8 cellular contexts compared by ENCODE assay signal in the genomic region with DNA sequence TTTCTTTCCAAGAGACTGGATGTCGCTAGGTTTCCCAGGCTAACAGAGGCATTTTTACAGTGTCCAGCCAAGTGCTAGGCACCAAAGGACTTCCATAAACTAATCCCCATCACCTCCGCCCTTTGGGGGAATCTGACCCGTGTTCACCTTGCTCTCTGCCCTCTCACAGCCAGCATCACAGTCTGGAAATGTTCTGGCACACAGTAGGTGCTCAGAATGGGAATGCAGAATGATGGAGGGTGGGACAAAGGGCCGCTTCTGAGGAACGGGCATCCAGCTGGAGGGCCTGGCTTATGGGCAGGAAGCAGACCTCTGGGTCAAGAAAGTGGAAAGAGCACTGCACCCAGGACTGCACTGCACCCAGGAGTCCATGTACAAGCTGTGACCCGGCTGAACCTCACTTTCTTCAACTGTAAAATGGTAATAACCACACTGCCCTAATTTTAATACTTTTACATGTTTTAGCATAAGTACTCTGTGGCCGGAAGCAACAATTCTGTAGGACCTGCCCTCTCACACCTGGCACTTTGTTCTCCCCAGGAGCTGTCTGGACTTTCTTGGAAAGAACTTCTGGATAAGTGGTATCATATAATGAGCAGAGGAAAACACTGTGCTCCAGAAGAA. TPM values are rescaled to one million over a fixed set of nuclear protein-coding genes. Genes with fewer than 3 reads are reported as not detected.
A peak's percentile ranks its signal among the peaks of the same experiment; 100 is the strongest.
DNase-seq lines count a peak whose midpoint lies in the region; ATAC-seq, FAIRE-seq and TF ChIP-seq lines count a peak whose summit lies in the region.

No MANE protein-coding gene starts in this region.

- BruUV-seq in HepG2 (replicated peaks; lab: Mats Ljungman, UMichigan): TSS peak; percentile 35

- H3K4me1 ChIP-seq in HepG2 (ENCODE audit: insufficient read depth, low read length) (peaks cover 49% of the 10 kb centered on the region), thyroid gland (peaks cover 20 to 45% of the 10 kb centered on the region in 2 donors)

- H3K27ac ChIP-seq in HepG2 (ENCODE audit: extremely low read length, insufficient read depth, low read length) (peak overlapping the region; percentile 78), thyroid gland (peak overlapping the region; percentile 76 to 87 (median 84))

- peaks cover 26% of the 10 kb centered on the region for H3K4me1 Mint-ChIP-seq in activated naive CD8-positive, alpha-beta T cell treated with anti-CD3 and anti-CD28 coated beads for 36 hours

- H2AFZ ChIP-seq in HepG2 (ENCODE audit: low read length): peak overlapping the region; percentile 76

- ATAC-seq in HepG2 (no peak), esophagus mucosa (no peak), HG03521 (IDR thresholded peaks at IDR 0.05; ENCODE audit: unreplicated experiment) (no peak)

- no peaks in the 10 kb centered on the region; a peak in 1 of 5 replicates for H3K27me3 ChIP-seq in HepG2 (ENCODE audit: control insufficient read depth in 1 of 2, insufficient read depth in 2 of 2, low read length in 2 of 2)
- no peaks in the 10 kb centered on the region for H3K27me3 ChIP-seq in thyroid gland

- TF ChIP-seq POLR2A in HepG2 (IDR thresholded peaks at IDR 0.05; ENCODE audit: insufficient read depth in 1 of 2, low read depth in 2 of 2, low read length in 2 of 2) (no peak; a peak in 1 of 4 replicates), thyroid gland (IDR thresholded peaks at IDR 0.05) (no peak)

- peak overlapping the region; percentile 79 for H3K27ac Mint-ChIP-seq in activated naive CD8-positive, alpha-beta T cell treated with anti-CD3 and anti-CD28 coated beads for 36 hours

- POLR2A ChIA-PET in HepG2 (lab: Yijun Ruan, JAX): interaction anchor here (0.7 to 2.6 kb wide), 12 partner anchors 16 to 1016 kb away, joined by 3 to 11 read pairs (median 4); partner anchors contain the start of genes SEC11A and ZSCAN2
- POLR2A ChIA-PET in HEK293T (lab: Yijun Ruan, JAX): interaction anchor here (0.6 to 2.6 kb wide), 3 partner anchors 15 to 57 kb away, joined by 3 to 10 read pairs (median 4); partner anchors contain the start of gene SEC11A

- no peaks in the 10 kb centered on the region for H4K20me1 ChIP-seq in HepG2 (ENCODE audit: insufficient read depth, low read length)

- H3K4me2 ChIP-seq in HepG2 (ENCODE audit: low read depth, low read length): peak overlapping the region; percentile 87

- TF ChIP-seq CTCF in HepG2 (CRISPR knock-in tag; IDR thresholded peaks at IDR 0.05) (no peak), thyroid gland (IDR thresholded peaks at IDR 0.05) (no peak)

- H3K9ac ChIP-seq in HepG2 (ENCODE audit: insufficient read depth, low read depth, low read length): peak overlapping the region; percentile 74

- no peak for FAIRE-seq in HepG2 (lab: Jason Lieb, UNC)

- no peaks in the 10 kb centered on the region for H3K27me3 Mint-ChIP-seq in activated naive CD8-positive, alpha-beta T cell treated with anti-CD3 and anti-CD28 coated beads for 36 hours

- no peaks in the 10 kb centered on the region for H3K79me2 ChIP-seq in HepG2 (ENCODE audit: insufficient read depth, low read length)

- CTCF ChIA-PET in HepG2 (lab: Yijun Ruan, JAX; ENCODE audit: low intra/inter-chr PET ratio, low total read pairs) (interaction anchor here (1.2 to 2.4 kb wide), 2 partner anchors 59 to 71 kb away, joined by 4 to 34 read pairs; partner anchors contain the start of gene ZSCAN2), HEK293T (lab: Yijun Ruan, JAX) (interaction anchor here (0.5 to 0.9 kb wide), 4 partner anchors 10 to 1033 kb away, joined by 3 read pairs; no protein-coding TSS in a partner anchor)

- intact Hi-C loops in HepG2 (cut with micrococcal nuclease; ENCODE audit: unreplicated experiment) (loop anchor here (1.0 to 10.0 kb wide), 5 partner anchors 58 to 270 kb away; partner anchors contain the start of genes ALPK3 and SEC11A), thyroid gland (cut with DNase I) (loop anchor here (5.0 to 10.0 kb wide), 2 partner anchors 58 to 86 kb away; partner anchors contain the start of genes SEC11A and ZNF592)

- no peaks in the 10 kb centered on the region for H3K36me3 ChIP-seq in HepG2 (replicated peaks in 1 of 2; ENCODE audit: control insufficient read depth in 1 of 2, insufficient read depth in 2 of 2, low read length in 2 of 2)
- no peaks in the 10 kb centered on the region for H3K36me3 ChIP-seq in thyroid gland

- H3K4me3 Mint-ChIP-seq in activated naive CD8-positive, alpha-beta T cell treated with anti-CD3 and anti-CD28 coated beads for 36 hours: peak overlapping the region; percentile 65

- H3K4me3 ChIP-seq in HepG2 (replicated peaks in 1 of 3; ENCODE audit: insufficient read depth in 1 of 3, low read depth in 2 of 3, low read length in 3 of 3) (peak overlapping the region; percentile 48 to 73 (median 57)), thyroid gland (replicated peaks in 1 of 3) (no peak overlapping the region)

- TF ChIP-seq EP300 in HepG2 (IDR thresholded peaks at IDR 0.05; ENCODE audit: low read depth in 2 of 2, low read length in 2 of 2) (no peak), HepG2 (CRISPR knock-in tag; IDR thresholded peaks at IDR 0.05; ENCODE audit: borderline replicate concordance) (no peak)

- DNase-seq in activated T-cell treated with anti-CD3 and anti-CD28 coated beads, Interleukin-2, amount 50 U/mL, for 1 hour: peak; percentile 17
- DNase-seq in activated T-cell treated with anti-CD3 and anti-CD28 coated beads for 4 hours (no peak), HepG2 (ENCODE audit: low spot score) (no peak), thyroid gland (no peak), HEK293T (ENCODE audit: extremely low spot score) (no peak)
- DNase-seq in activated naive CD8-positive, alpha-beta T cell treated with anti-CD3 and anti-CD28 coated beads for 36 hours: no peak

- no peaks in the 10 kb centered on the region for H3K9me3 ChIP-seq in HepG2 (ENCODE audit: low read length)
- no peaks in the 10 kb centered on the region for H3K9me3 ChIP-seq in thyroid gland

- H3K36me3 Mint-ChIP-seq in activated naive CD8-positive, alpha-beta T cell treated with anti-CD3 and anti-CD28 coated beads for 36 hours: no peaks in the 10 kb centered on the region

- no peaks in the 10 kb centered on the region for H3K9me3 Mint-ChIP-seq in activated naive CD8-positive, alpha-beta T cell treated with anti-CD3 and anti-CD28 coated beads for 36 hours

- WGBS in HepG2 (ENCODE audit: low lambda C conversion rate): 42% methylated on average over 6 of the region's 7 CpGs
- 42 to 43% methylated on average over 7 of the region's 7 CpGs for WGBS in thyroid gland, 2 donors

- in situ Hi-C loops in HepG2 (cut with HindIII; ENCODE audit: extremely low pct_ligation_motif_present, low pct_unique_long_range_greater_than_20kb): loop anchor here (5.0 to 10.0 kb wide), 2 partner anchors 72 to 266 kb away; no protein-coding TSS in a partner anchor

- no peak for TF ChIP-seq RAD21 in HepG2 (CRISPR knock-in tag; IDR thresholded peaks at IDR 0.05)

RNA-seq across cellular contexts. Expression of gene NMB, which starts 0.9 kb away (rescaled TPM):
- total RNA-seq in activated naive CD8-positive, alpha-beta T cell treated with anti-CD3 and anti-CD28 coated beads for 36 hours: 1 to 10 TPM; 2.6 TPM
- total RNA-seq in HepG2 (2016; rRNA removed; fragmentation: Illumina TruSeq; extraction: Trizol): 15.5 and 25.4 TPM in 2 replicates
- total RNA-seq in HepG2 (2016; cell fraction: cytosol; rRNA removed; fragmentation: Illumina TruSeq; extraction: Trizol; ENCODE audit: low read depth): 88.1 and 117 TPM in 2 replicates
- 16.2 and 26.0 TPM in 2 replicates for total RNA-seq in HepG2 (2016; cell fraction: insoluble cytoplasmic fraction; rRNA removed; fragmentation: Illumina TruSeq; extraction: Trizol)
- 60.2 and 72.6 TPM in 2 replicates for total RNA-seq in HepG2 (2016; cell fraction: membrane; rRNA removed; fragmentation: Illumina TruSeq; extraction: Trizol)
- total RNA-seq in HepG2 (2016; cell fraction: nucleus; rRNA removed; fragmentation: Illumina TruSeq; extraction: Trizol): 10.9 and 13.4 TPM in 2 replicates
- polyA plus RNA-seq in HepG2 (2011; rRNA removed): 10.4 and 11.4 TPM in 2 replicates
- 5.0 and 11.2 TPM in 2 replicates for polyA plus RNA-seq in HepG2 (2011; cell fraction: cytosol; rRNA removed)
- polyA plus RNA-seq in HepG2 (2011; cell fraction: nucleus; rRNA removed): 4.2 and 5.7 TPM in 2 replicates
- polyA plus RNA-seq in HepG2 (2012): 5.3 and 6.5 TPM in 2 replicates
- polyA plus RNA-seq in HepG2 (2016; cell fraction: cytosol; fragmentation: Illumina TruSeq; extraction: Trizol; ENCODE audit: low read depth): 114 and 137 TPM in 2 replicates
- 13.5 and 14.0 TPM in 2 replicates for polyA plus RNA-seq in HepG2 (2016; cell fraction: insoluble cytoplasmic fraction; fragmentation: Illumina TruSeq; extraction: Trizol; ENCODE audit: low read depth)
- 57.5 and 62.3 TPM in 2 replicates for polyA plus RNA-seq in HepG2 (2016; cell fraction: membrane; fragmentation: Illumina TruSeq; extraction: Trizol; ENCODE audit: low read depth)
- polyA plus RNA-seq in HepG2 (2016; cell fraction: nucleus; fragmentation: Illumina TruSeq; extraction: Trizol; ENCODE audit: insufficient read depth, low read depth): 20.7 and 22.2 TPM in 2 replicates
- polyA minus RNA-seq in HepG2 (2011; rRNA and poly(A)+ RNA removed; ENCODE audit: low replicate concordance): 3.7 TPM in 1 of 2 replicates, not detected in the other
- polyA minus RNA-seq in HepG2 (2011; cell fraction: cytosol; rRNA and poly(A)+ RNA removed): 1.3 and 2.9 TPM in 2 replicates
- polyA minus RNA-seq in HepG2 (2011; cell fraction: nucleus; rRNA and poly(A)+ RNA removed): 1.1 and 1.2 TPM in 2 replicates
- total RNA-seq in thyroid gland: 10 to 100 TPM; 12.9 to 43.4 (median 23.5) TPM
- 12.8 TPM for total RNA-seq in esophagus mucosa

RNA-seq across cellular contexts. Expression of gene WDR73, which starts 4.8 kb away (rescaled TPM):
- total RNA-seq in activated naive CD8-positive, alpha-beta T cell treated with anti-CD3 and anti-CD28 coated beads for 36 hours: 10 to 100 TPM; 22.1 to 26.3 TPM
- 32.5 and 35.5 TPM in 2 replicates for total RNA-seq in HepG2 (2016; rRNA removed; fragmentation: Illumina TruSeq; extraction: Trizol)
- total RNA-seq in HepG2 (2016; cell fraction: cytosol; rRNA removed; fragmentation: Illumina TruSeq; extraction: Trizol; ENCODE audit: low read depth): 10.8 and 11.7 TPM in 2 replicates
- 32.6 and 33.3 TPM in 2 replicates for total RNA-seq in HepG2 (2016; cell fraction: insoluble cytoplasmic fraction; rRNA removed; fragmentation: Illumina TruSeq; extraction: Trizol)
- total RNA-seq in HepG2 (2016; cell fraction: membrane; rRNA removed; fragmentation: Illumina TruSeq; extraction: Trizol): 18.7 and 20.1 TPM in 2 replicates
- total RNA-seq in HepG2 (2016; cell fraction: nucleus; rRNA removed; fragmentation: Illumina TruSeq; extraction: Trizol): 31.9 and 35.3 TPM in 2 replicates
- polyA plus RNA-seq in HepG2 (2011; rRNA removed): 20.0 and 21.9 TPM in 2 replicates
- polyA plus RNA-seq in HepG2 (2011; cell fraction: cytosol; rRNA removed): 10.8 and 12.7 TPM in 2 replicates
- 45.9 and 52.5 TPM in 2 replicates for polyA plus RNA-seq in HepG2 (2011; cell fraction: nucleus; rRNA removed)
- 14.1 and 15.5 TPM in 2 replicates for polyA plus RNA-seq in HepG2 (2012)
- 7.3 and 8.1 TPM in 2 replicates for polyA plus RNA-seq in HepG2 (2016; cell fraction: cytosol; fragmentation: Illumina TruSeq; extraction: Trizol; ENCODE audit: low read depth)
- 24.7 and 25.3 TPM in 2 replicates for polyA plus RNA-seq in HepG2 (2016; cell fraction: insoluble cytoplasmic fraction; fragmentation: Illumina TruSeq; extraction: Trizol; ENCODE audit: low read depth)
- 13.1 and 14.1 TPM in 2 replicates for polyA plus RNA-seq in HepG2 (2016; cell fraction: membrane; fragmentation: Illumina TruSeq; extraction: Trizol; ENCODE audit: low read depth)
- 60.7 and 63.6 TPM in 2 replicates for polyA plus RNA-seq in HepG2 (2016; cell fraction: nucleus; fragmentation: Illumina TruSeq; extraction: Trizol; ENCODE audit: insufficient read depth, low read depth)
- polyA minus RNA-seq in HepG2 (2011; rRNA and poly(A)+ RNA removed; ENCODE audit: low replicate concordance): 23.7 and 63.4 TPM in 2 replicates
- polyA minus RNA-seq in HepG2 (2011; cell fraction: cytosol; rRNA and poly(A)+ RNA removed): 4.2 and 5.5 TPM in 2 replicates
- polyA minus RNA-seq in HepG2 (2011; cell fraction: nucleus; rRNA and poly(A)+ RNA removed): 27.8 and 29.0 TPM in 2 replicates
- 10 to 100 TPM; 37.5 to 63.3 (median 41.1) TPM for total RNA-seq in thyroid gland
- total RNA-seq in esophagus mucosa: 23.7 TPM

RNA-seq across cellular contexts. Expression of gene SEC11A, which starts 57.0 kb away (rescaled TPM):
- 10 to 100 TPM; 89.3 to 93.5 TPM for total RNA-seq in activated naive CD8-positive, alpha-beta T cell treated with anti-CD3 and anti-CD28 coated beads for 36 hours
- total RNA-seq in HepG2 (2016; rRNA removed; fragmentation: Illumina TruSeq; extraction: Trizol) (194 and 230 TPM in 2 replicates), thyroid gland (100 to 1,000 TPM; 170 to 304 (median 182) TPM), esophagus mucosa (65.4 TPM)
- total RNA-seq in HepG2 (2016; cell fraction: cytosol; rRNA removed; fragmentation: Illumina TruSeq; extraction: Trizol; ENCODE audit: low read depth): 209 and 247 TPM in 2 replicates
- 197 and 238 TPM in 2 replicates for total RNA-seq in HepG2 (2016; cell fraction: insoluble cytoplasmic fraction; rRNA removed; fragmentation: Illumina TruSeq; extraction: Trizol)
- 313 and 374 TPM in 2 replicates for total RNA-seq in HepG2 (2016; cell fraction: membrane; rRNA removed; fragmentation: Illumina TruSeq; extraction: Trizol)
- total RNA-seq in HepG2 (2016; cell fraction: nucleus; rRNA removed; fragmentation: Illumina TruSeq; extraction: Trizol): 129 and 147 TPM in 2 replicates
- polyA plus RNA-seq in HepG2 (2011; rRNA removed): 107 and 141 TPM in 2 replicates
- polyA plus RNA-seq in HepG2 (2011; cell fraction: cytosol; rRNA removed): 74.2 and 119 TPM in 2 replicates
- polyA plus RNA-seq in HepG2 (2011; cell fraction: nucleus; rRNA removed): 17.5 and 29.2 TPM in 2 replicates
- polyA plus RNA-seq in HepG2 (2012): 188 and 211 TPM in 2 replicates
- 239 and 241 TPM in 2 replicates for polyA plus RNA-seq in HepG2 (2016; cell fraction: cytosol; fragmentation: Illumina TruSeq; extraction: Trizol; ENCODE audit: low read depth)
- polyA plus RNA-seq in HepG2 (2016; cell fraction: insoluble cytoplasmic fraction; fragmentation: Illumina TruSeq; extraction: Trizol; ENCODE audit: low read depth): 215 TPM in 2 replicates
- polyA plus RNA-seq in HepG2 (2016; cell fraction: membrane; fragmentation: Illumina TruSeq; extraction: Trizol; ENCODE audit: low read depth): 325 and 350 TPM in 2 replicates
- polyA plus RNA-seq in HepG2 (2016; cell fraction: nucleus; fragmentation: Illumina TruSeq; extraction: Trizol; ENCODE audit: insufficient read depth, low read depth): 211 and 253 TPM in 2 replicates
- 37.6 and 79.1 TPM in 2 replicates for polyA minus RNA-seq in HepG2 (2011; rRNA and poly(A)+ RNA removed; ENCODE audit: low replicate concordance)
- 39.8 and 41.3 TPM in 2 replicates for polyA minus RNA-seq in HepG2 (2011; cell fraction: cytosol; rRNA and poly(A)+ RNA removed)
- polyA minus RNA-seq in HepG2 (2011; cell fraction: nucleus; rRNA and poly(A)+ RNA removed): 32.6 and 34.2 TPM in 2 replicates

RNA-seq across cellular contexts. Expression of gene ZSCAN2, which starts 58.1 kb away (rescaled TPM):
- 1 to 10 TPM; 5.9 to 7.6 TPM for total RNA-seq in activated naive CD8-positive, alpha-beta T cell treated with anti-CD3 and anti-CD28 coated beads for 36 hours
- 21.5 and 23.7 TPM in 2 replicates for total RNA-seq in HepG2 (2016; rRNA removed; fragmentation: Illumina TruSeq; extraction: Trizol)
- total RNA-seq in HepG2 (2016; cell fraction: cytosol; rRNA removed; fragmentation: Illumina TruSeq; extraction: Trizol; ENCODE audit: low read depth): 5.3 and 7.3 TPM in 2 replicates
- total RNA-seq in HepG2 (2016; cell fraction: insoluble cytoplasmic fraction; rRNA removed; fragmentation: Illumina TruSeq; extraction: Trizol): 24.0 and 25.1 TPM in 2 replicates
- total RNA-seq in HepG2 (2016; cell fraction: membrane; rRNA removed; fragmentation: Illumina TruSeq; extraction: Trizol): 11.5 and 12.3 TPM in 2 replicates
- 14.5 and 18.1 TPM in 2 replicates for total RNA-seq in HepG2 (2016; cell fraction: nucleus; rRNA removed; fragmentation: Illumina TruSeq; extraction: Trizol)
- polyA plus RNA-seq in HepG2 (2011; rRNA removed): 10.9 and 11.4 TPM in 2 replicates
- 8.2 and 10.4 TPM in 2 replicates for polyA plus RNA-seq in HepG2 (2011; cell fraction: cytosol; rRNA removed)
- 9.0 and 10.7 TPM in 2 replicates for polyA plus RNA-seq in HepG2 (2011; cell fraction: nucleus; rRNA removed)
- polyA plus RNA-seq in HepG2 (2012): 7.4 and 9.0 TPM in 2 replicates
- polyA plus RNA-seq in HepG2 (2016; cell fraction: cytosol; fragmentation: Illumina TruSeq; extraction: Trizol; ENCODE audit: low read depth): 6.4 and 6.7 TPM in 2 replicates
- 20.5 and 21.3 TPM in 2 replicates for polyA plus RNA-seq in HepG2 (2016; cell fraction: insoluble cytoplasmic fraction; fragmentation: Illumina TruSeq; extraction: Trizol; ENCODE audit: low read depth)
- polyA plus RNA-seq in HepG2 (2016; cell fraction: membrane; fragmentation: Illumina TruSeq; extraction: Trizol; ENCODE audit: low read depth): 8.9 and 9.9 TPM in 2 replicates
- polyA plus RNA-seq in HepG2 (2016; cell fraction: nucleus; fragmentation: Illumina TruSeq; extraction: Trizol; ENCODE audit: insufficient read depth, low read depth): 22.1 and 26.1 TPM in 2 replicates
- polyA minus RNA-seq in HepG2 (2011; rRNA and poly(A)+ RNA removed; ENCODE audit: low replicate concordance): 5.9 and 16.0 TPM in 2 replicates
- 6.9 and 8.2 TPM in 2 replicates for polyA minus RNA-seq in HepG2 (2011; cell fraction: cytosol; rRNA and poly(A)+ RNA removed)
- polyA minus RNA-seq in HepG2 (2011; cell fraction: nucleus; rRNA and poly(A)+ RNA removed): 16.1 and 23.2 TPM in 2 replicates
- 10 to 100 TPM in 2 of 4 donors, 1 to 10 TPM in 2; 9.1 to 22.7 (median 11.7) TPM for total RNA-seq in thyroid gland
- 0.92 TPM for total RNA-seq in esophagus mucosa

Comparison
In these comparisons a context has a peak if more than half of its experiments do, and no peak if none do; other contexts are left out.
1. H3K4me3 ChIP-seq: peak in HepG2 (3 of 3); none in thyroid gland (0 of 3).